Comparison of ENCODE assay signal across 4 cellular contexts in genomic region chr7:121599887-121600286, GRCh38.
A peak's percentile ranks its signal among the peaks of the same experiment; 100 is the strongest.
TF ChIP-seq lines count a peak whose summit lies in the region.

No MANE protein-coding gene starts in this region.

TF ChIP-seq in SK-N-SH, 30 proteins besides CTCF, POLR2A, EP300 and RAD21:
- TF ChIP-seq ZBTB33 (IDR thresholded peaks at IDR 0.05; ENCODE audit: borderline replicate concordance, low read depth), result no peak
- TF ChIP-seq CHD2 (IDR thresholded peaks at IDR 0.05; ENCODE audit: low read length, partially characterized antibody), result no peak
- no peak for TF ChIP-seq IRF3 (IDR thresholded peaks at IDR 0.05; ENCODE audit: low read depth, low read length)

TF ChIP-seq in SK-N-SH treated with all-trans-retinoic acid at 6 μM for 48 hours, 23 proteins besides CTCF, POLR2A, EP300 and RAD21:
- no peak for TF ChIP-seq PATZ1 (CRISPR knock-in tag; IDR thresholded peaks at IDR 0.05; ENCODE audit: borderline replicate concordance)
- TF ChIP-seq PPARA (CRISPR knock-in tag; IDR thresholded peaks at IDR 0.05; ENCODE audit: borderline replicate concordance), result no peak
- TF ChIP-seq ZNF565 (CRISPR knock-in tag; conservative IDR thresholded peaks at IDR 0.05; ENCODE audit: low read depth), result no peak
- TF ChIP-seq SNAI2 (CRISPR knock-in tag; IDR thresholded peaks at IDR 0.05), result no peak
- no peak for TF ChIP-seq ZC3H10 (CRISPR knock-in tag; IDR thresholded peaks at IDR 0.05)
- TF ChIP-seq CSDC2 (CRISPR knock-in tag; IDR thresholded peaks at IDR 0.05), result no peak
- TF ChIP-seq ZNF8 (CRISPR knock-in tag; IDR thresholded peaks at IDR 0.05), result no peak
- TF ChIP-seq ESRRG (CRISPR knock-in tag; IDR thresholded peaks at IDR 0.05), result no peak
- TF ChIP-seq TCF4 (CRISPR knock-in tag; IDR thresholded peaks at IDR 0.05; ENCODE audit: borderline replicate concordance), result no peak
- TF ChIP-seq BACH2 (CRISPR knock-in tag; IDR thresholded peaks at IDR 0.05; ENCODE audit: borderline replicate concordance), result no peak
- no peak for TF ChIP-seq OSR1 (CRISPR knock-in tag; IDR thresholded peaks at IDR 0.05)
- no peak for TF ChIP-seq ARNTL (CRISPR knock-in tag; IDR thresholded peaks at IDR 0.05; ENCODE audit: borderline replicate concordance, low read depth)
- TF ChIP-seq ZNF70 (CRISPR knock-in tag; IDR thresholded peaks at IDR 0.05), result no peak
- TF ChIP-seq TOX (CRISPR knock-in tag; IDR thresholded peaks at IDR 0.05; ENCODE audit: borderline replicate concordance), result no peak
- no peak for TF ChIP-seq RARB (CRISPR knock-in tag; IDR thresholded peaks at IDR 0.05)

TF ChIP-seq in WTC11, 78 proteins besides CTCF, POLR2A, EP300 and RAD21:
- TF ChIP-seq TEAD4 (CRISPR knock-in tag; IDR thresholded peaks at IDR 0.05) (no peak), GTF2I (CRISPR knock-in tag; conservative IDR thresholded peaks at IDR 0.05) (peak; percentile 70; the same call in 1 of the 2 replicates), MXD4 (CRISPR knock-in tag; IDR thresholded peaks at IDR 0.05; ENCODE audit: borderline replicate concordance) (peak; percentile 62; the same call in 1 of the 2 replicates), ZNF121 (CRISPR knock-in tag; IDR thresholded peaks at IDR 0.05) (no peak), IRF2 (CRISPR knock-in tag; IDR thresholded peaks at IDR 0.05; ENCODE audit: borderline replicate concordance, low read depth) (no peak)

TF ChIP-seq in H1, 55 proteins besides CTCF, POLR2A, EP300 and RAD21:
- TF ChIP-seq GTF2F1 (IDR thresholded peaks at IDR 0.05; ENCODE audit: borderline replicate concordance, low read depth, low read length), result no peak
- TF ChIP-seq GABPA (IDR thresholded peaks at IDR 0.05; ENCODE audit: borderline replicate concordance, insufficient read depth, low read length), result no peak
- no peak for TF ChIP-seq CBX8 (IDR thresholded peaks at IDR 0.05; ENCODE audit: borderline replicate concordance, low read depth, low read length)
- TF ChIP-seq SIRT6 (IDR thresholded peaks at IDR 0.05; ENCODE audit: low read length), result no peak
- no peak for TF ChIP-seq TAF7 (optimal IDR thresholded peaks at IDR 0.05; ENCODE audit: borderline replicate concordance, low read depth, low read length)
- no peak for TF ChIP-seq POLR2AphosphoS5 (IDR thresholded peaks at IDR 0.05; ENCODE audit: low read depth, low read length)
- TF ChIP-seq CTBP2 (IDR thresholded peaks at IDR 0.05; ENCODE audit: borderline replicate concordance, insufficient read depth, insufficient read length, low read length), result no peak
- no peak for TF ChIP-seq BCL11A (IDR thresholded peaks at IDR 0.05; ENCODE audit: low read depth in 2 of 2, low read length in 2 of 2)
- TF ChIP-seq SIX5 (IDR thresholded peaks at IDR 0.05; ENCODE audit: low read depth, low read length), result no peak
- TF ChIP-seq HDAC2 (IDR thresholded peaks at IDR 0.05; ENCODE audit: borderline replicate concordance in 1 of 2, low read depth in 2 of 2, low read length in 2 of 2), result peak in 1 of 2 experiments; percentile 29; a peak in 1 of 4 replicates
- TF ChIP-seq KDM1A (IDR thresholded peaks at IDR 0.05; ENCODE audit: borderline replicate concordance, low read length), result peak; percentile 58; the same call in 1 of the 2 replicates
- no peak for TF ChIP-seq ASH2L (IDR thresholded peaks at IDR 0.05; ENCODE audit: low read length)
